In the genomic region with DNA sequence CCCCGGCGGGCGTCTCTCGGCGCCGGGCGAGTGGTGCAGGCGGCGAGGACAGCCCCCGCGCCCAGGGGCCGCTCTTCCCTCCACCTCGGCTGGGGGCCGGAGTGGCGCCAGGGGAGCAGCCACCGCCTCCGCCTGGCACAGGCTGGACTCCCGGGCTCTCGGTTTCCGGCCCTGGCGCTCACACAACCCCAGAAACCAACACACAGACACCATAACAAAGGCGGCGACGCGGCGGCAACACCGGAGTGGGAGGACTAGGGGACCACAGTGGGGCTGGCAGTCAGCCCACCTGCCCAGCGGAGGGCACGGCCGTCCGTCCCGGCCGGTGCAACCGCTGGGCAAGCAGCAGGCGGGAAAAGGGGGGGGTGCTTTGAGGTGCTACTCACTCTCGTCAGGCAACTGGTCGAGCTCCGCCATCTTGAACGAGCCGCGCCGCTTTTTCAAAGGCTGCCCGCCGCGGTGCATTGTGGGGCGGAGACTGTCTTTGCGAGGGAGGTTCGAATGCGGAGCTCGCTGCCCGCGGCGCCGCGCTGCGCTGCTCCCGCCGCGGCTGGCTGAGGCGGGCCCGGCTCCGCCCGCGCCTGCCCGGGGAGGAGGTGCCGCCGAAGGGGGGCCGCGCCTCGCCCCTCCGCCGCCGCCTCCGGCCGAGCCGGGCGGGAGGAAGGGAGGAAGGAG, we compare ENCODE assay signal across 8 cellular contexts. TPM values are rescaled to one million over a fixed set of nuclear protein-coding genes. Genes with fewer than 3 reads are reported as not detected.
DNase-seq lines count a peak whose midpoint lies in the region; ATAC-seq and TF ChIP-seq lines count a peak whose summit lies in the region.

A gene with protein sequence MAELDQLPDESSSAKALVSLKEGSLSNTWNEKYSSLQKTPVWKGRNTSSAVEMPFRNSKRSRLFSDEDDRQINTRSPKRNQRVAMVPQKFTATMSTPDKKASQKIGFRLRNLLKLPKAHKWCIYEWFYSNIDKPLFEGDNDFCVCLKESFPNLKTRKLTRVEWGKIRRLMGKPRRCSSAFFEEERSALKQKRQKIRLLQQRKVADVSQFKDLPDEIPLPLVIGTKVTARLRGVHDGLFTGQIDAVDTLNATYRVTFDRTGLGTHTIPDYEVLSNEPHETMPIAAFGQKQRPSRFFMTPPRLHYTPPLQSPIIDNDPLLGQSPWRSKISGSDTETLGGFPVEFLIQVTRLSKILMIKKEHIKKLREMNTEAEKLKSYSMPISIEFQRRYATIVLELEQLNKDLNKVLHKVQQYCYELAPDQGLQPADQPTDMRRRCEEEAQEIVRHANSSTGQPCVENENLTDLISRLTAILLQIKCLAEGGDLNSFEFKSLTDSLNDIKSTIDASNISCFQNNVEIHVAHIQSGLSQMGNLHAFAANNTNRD (minus strand): TSS at position 442 of the 675 bp plus-strand sequence. CDS start 25 bp downstream, at position 417.

- H3K36me3 ChIP-seq in ectodermal cell (ENCODE audit: control insufficient read depth, insufficient read depth, low read length) (no peaks in the 10 kb centered on the region), lung (ENCODE audit: control insufficient read depth in 2 of 2, insufficient read depth in 2 of 2, low read length in 2 of 2) (no peaks in the 10 kb centered on the region)

- CTCF ChIA-PET in CD4-positive, alpha-beta T cell (lab: Charles Lee): interaction anchor here (1.0 to 2.7 kb wide), 4 partner anchors 24 to 183 kb away, joined by 4 to 20 read pairs (median 4); a partner anchor contains a TSS
- CTCF ChIA-PET in activated CD4-positive, alpha-beta memory T cell treated with anti-CD3 and anti-CD28 coated beads for 36 hours (lab: Charles Lee): interaction anchor here (0.7 to 2.6 kb wide), 7 partner anchors 24 to 244 kb away, joined by 3 to 16 read pairs (median 7); a partner anchor contains a TSS

- 0% methylated on average over 77 of the region's 77 CpGs for WGBS in ectodermal cell, 2 experiments
- 0% methylated on average over 49 to 77 of the region's 77 CpGs for WGBS in lung, 2 donors

- TF ChIP-seq CTCF in CD4-positive, alpha-beta T cell (IDR thresholded peaks at IDR 0.05): no peak
- no peak for TF ChIP-seq CTCF in lung (IDR thresholded peaks at IDR 0.05; ENCODE audit: control extremely low read depth, extremely low read depth)

- no peaks in the 10 kb centered on the region for H3K9me3 ChIP-seq in CD4-positive, alpha-beta T cell (ENCODE audit: control insufficient read depth, low read length)
- H3K9me3 ChIP-seq in ectodermal cell (ENCODE audit: control insufficient read depth, low read length): no peaks in the 10 kb centered on the region
- H3K9me3 ChIP-seq in lung (ENCODE audit: control insufficient read depth in 2 of 2, insufficient read depth in 1 of 2, low read length in 1 of 2): no peaks in the 10 kb centered on the region

- H3K36me3 Mint-ChIP-seq in CD4-positive, alpha-beta T cell (ENCODE audit: low read depth): peaks cover 3% of the 10 kb centered on the region
- H3K36me3 Mint-ChIP-seq in activated CD4-positive, alpha-beta memory T cell treated with anti-CD3 and anti-CD28 coated beads for 36 hours: no peaks in the 10 kb centered on the region

- peaks cover 25% of the 10 kb centered on the region for H3K27me3 Mint-ChIP-seq in CD4-positive, alpha-beta T cell
- peaks cover 8% of the 10 kb centered on the region for H3K27me3 Mint-ChIP-seq in activated CD4-positive, alpha-beta memory T cell treated with anti-CD3 and anti-CD28 coated beads for 36 hours

- peak within 1 kb of the TSS; percentile 30 for H3K27ac ChIP-seq in CD4-positive, alpha-beta T cell (ENCODE audit: low read depth, low read length)
- H3K27ac ChIP-seq in ectodermal cell (ENCODE audit: insufficient read depth, low read depth, low read length, poor library complexity, severe bottlenecking) (peak within 1 kb of the TSS; percentile 85), lung (ENCODE audit: low read depth in 1 of 2, low read length in 1 of 2) (peak within 1 kb of the TSS; percentile 73 to 90)

- intact Hi-C loops in CD4-positive, alpha-beta T cell (cut with DNase I, micrococcal nuclease): loop anchor here in 1 of 2 experiments (5.0 to 10.0 kb wide), 4 partner anchors 98 to 304 kb away; a partner anchor contains a TSS
- intact Hi-C loops in activated CD4-positive, alpha-beta memory T cell treated with anti-CD3 and anti-CD28 coated beads for 36 hours (cut with micrococcal nuclease): loop anchor here (1.0 to 2.0 kb wide), 2 partner anchors 24 to 98 kb away; no protein-coding TSS in a partner anchor

- peak within 1 kb of the TSS; percentile 67 for H3K27ac Mint-ChIP-seq in CD4-positive, alpha-beta T cell
- H3K27ac Mint-ChIP-seq in activated CD4-positive, alpha-beta memory T cell treated with anti-CD3 and anti-CD28 coated beads for 36 hours: peak within 1 kb of the TSS; percentile 74

- peak; percentile 83 to 93 (median 88) for DNase-seq in CD4-positive, alpha-beta T cell
- DNase-seq in NCI-H82 (lab: John Stamatoyannopoulos, UW): peak; percentile 97
- peak; percentile 95 for DNase-seq in activated CD4-positive, alpha-beta memory T cell treated with anti-CD3 and anti-CD28 coated beads for 36 hours
- peak; percentile 91 for DNase-seq in lung (ENCODE audit: low spot score)
- DNase-seq in stimulated activated CD4-positive, alpha-beta T cell treated with anti-CD3 and anti-CD28 coated beads, TNF-alpha, amount 100 ng/mL, for 1 hour (ENCODE audit: low read depth in 3 of 3, low spot score in 1 of 3): peak; percentile 71 to 90 (median 80)

- H3K4me3 Mint-ChIP-seq in CD4-positive, alpha-beta T cell: peak within 1 kb of the TSS; percentile 95
- peak within 1 kb of the TSS; percentile 89 for H3K4me3 Mint-ChIP-seq in activated CD4-positive, alpha-beta memory T cell treated with anti-CD3 and anti-CD28 coated beads for 36 hours

- POLR2A ChIA-PET in CD4-positive, alpha-beta T cell (lab: Charles Lee): interaction anchor here (0.5 to 2.7 kb wide), 12 partner anchors 24 to 864 kb away, joined by 3 to 18 read pairs (median 4); a partner anchor contains a TSS
- POLR2A ChIA-PET in activated CD4-positive, alpha-beta memory T cell treated with anti-CD3 and anti-CD28 coated beads for 36 hours (lab: Charles Lee): interaction anchor here (0.6 to 1.8 kb wide), 9 partner anchors 17 to 246 kb away, joined by 3 to 8 read pairs (median 4); a partner anchor contains a TSS

- peaks cover 26% of the 10 kb centered on the region for H3K4me1 Mint-ChIP-seq in CD4-positive, alpha-beta T cell (ENCODE audit: low read depth)
- peaks cover 12% of the 10 kb centered on the region for H3K4me1 Mint-ChIP-seq in activated CD4-positive, alpha-beta memory T cell treated with anti-CD3 and anti-CD28 coated beads for 36 hours (ENCODE audit: low read depth)

- peaks cover 8% of the 10 kb centered on the region for H3K27me3 ChIP-seq in CD4-positive, alpha-beta T cell (ENCODE audit: control insufficient read depth, insufficient read depth, low read length)
- H3K27me3 ChIP-seq in ectodermal cell (ENCODE audit: control insufficient read depth, insufficient read depth, low read length, poor library complexity, severe bottlenecking) (peaks cover 16% of the 10 kb centered on the region), lung (ENCODE audit: control insufficient read depth, insufficient read depth) (no peaks in the 10 kb centered on the region)

- peak within 1 kb of the TSS; percentile 94 for H3K4me3 ChIP-seq in ectodermal cell (ENCODE audit: insufficient read depth, low read depth, low read length)
- H3K4me3 ChIP-seq in lung: peak within 1 kb of the TSS; percentile 88

- peaks cover 12% of the 10 kb centered on the region for H3K4me1 ChIP-seq in ectodermal cell (ENCODE audit: control insufficient read depth, insufficient read depth, low read length)
- peaks cover 3 to 4% of the 10 kb centered on the region in 2 donors for H3K4me1 ChIP-seq in lung (ENCODE audit: control insufficient read depth in 2 of 2, insufficient read depth in 2 of 2, low read length in 2 of 2)

- no peaks in the 10 kb centered on the region for H3K9me3 Mint-ChIP-seq in CD4-positive, alpha-beta T cell
- no peaks in the 10 kb centered on the region for H3K9me3 Mint-ChIP-seq in activated CD4-positive, alpha-beta memory T cell treated with anti-CD3 and anti-CD28 coated beads for 36 hours

- ATAC-seq in CD4-positive, alpha-beta T cell (ENCODE audit: poor library complexity): peak; percentile 91
- ATAC-seq in GM19438 (IDR thresholded peaks at IDR 0.05; ENCODE audit: low read depth, unreplicated experiment): peak; percentile 71
- peak; percentile 73 for ATAC-seq in HG03571 (IDR thresholded peaks at IDR 0.05; ENCODE audit: unreplicated experiment)
- ATAC-seq in lung (ENCODE audit: insufficient read depth, low FRiP score): peak; percentile 94

RNA-seq across cellular contexts. Expression of the gene that starts here (rescaled TPM):
- 1 to 10 TPM; 1.3 to 1.5 TPM for total RNA-seq in CD4-positive, alpha-beta T cell
- 1 to 10 TPM; 9.5 to 9.6 TPM for total RNA-seq in activated CD4-positive, alpha-beta memory T cell treated with anti-CD3 and anti-CD28 coated beads for 36 hours
- polyA plus RNA-seq in ectodermal cell (2013, experiment 1 of 4): 14.7 TPM
- polyA plus RNA-seq in ectodermal cell (2013, experiment 2 of 4): 12.5 TPM
- 13.0 TPM for polyA plus RNA-seq in ectodermal cell (2013, experiment 3 of 4)
- 14.7 TPM for polyA plus RNA-seq in ectodermal cell (2013, experiment 4 of 4)
- 1 to 10 TPM; 2.6 to 9.7 TPM for total RNA-seq in lung
- polyA plus RNA-seq in lung: 1 to 10 TPM; 1.4 to 2.3 TPM

Comparison
In these comparisons a context has a peak if more than half of its experiments do, and no peak if none do; other contexts are left out.
1. Peak in every context shown above with its lines: DNase-seq, ATAC-seq, H3K4me3 ChIP-seq and H3K27ac ChIP-seq.
2. H3K27ac ChIP-seq: peak in every context shown above with its lines; median percentile 85 in ectodermal cell; 82 in lung; 30 in CD4-positive, alpha-beta T cell.